In the genomic region with DNA sequence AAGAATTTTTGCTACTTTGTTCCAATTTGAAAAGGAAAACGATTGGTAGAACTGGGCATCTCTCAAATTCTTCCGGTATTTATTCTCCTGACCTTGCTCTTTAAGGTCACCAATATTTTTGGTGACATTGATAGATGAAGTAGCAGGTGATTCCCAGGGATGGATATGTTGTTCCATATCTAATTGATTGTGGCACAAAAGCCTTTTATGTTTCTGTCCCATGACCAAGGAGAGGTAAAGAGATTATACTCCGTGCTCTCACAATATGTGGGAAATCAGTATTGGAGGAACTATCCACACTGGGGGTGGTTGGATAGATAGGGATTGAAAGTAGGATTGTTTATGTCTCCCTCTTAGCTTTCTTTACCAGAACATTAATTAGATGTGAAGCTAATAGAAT, we compare ENCODE assay signal across 31 cellular contexts.
"Had no signal": no experiment of that assay in that cellular context is flagged by ENCODE, and none has a peak within 500 bp of the region (broad histone marks: within the 10 kb centered on the region; RNA-seq: fewer than 3 reads in every experiment).

No MANE protein-coding gene starts in this region.

- H3K36me3 ChIP-seq: adrenal gland, ascending aorta, brain microvascular endothelial cell, breast epithelium, cardiac muscle cell had no signal

- H3K4me3 ChIP-seq: adrenal gland, ascending aorta, body of pancreas, breast epithelium, cardiac muscle cell had no signal

- H3K27ac ChIP-seq: adrenal gland, ascending aorta, body of pancreas, brain microvascular endothelial cell, breast epithelium, cardiac muscle cell had no signal

- DNase-seq: activated effector memory CD4-positive, alpha-beta T cell treated with anti-CD3 and anti-CD28 coated beads, Interleukin-2, amount 50 U/mL, for 16 hours; activated effector memory CD4-positive, alpha-beta T cell treated with Interleukin-2 at 50 U/mL for 16 hours; activated gamma-delta T cell; activated gamma-delta T cell treated with Interleukin-2 at 50 U/mL for 16 hours; activated naive CD4-positive, alpha-beta T cell; activated naive CD4-positive, alpha-beta T cell treated with anti-CD3 and anti-CD28 coated beads for 36 hours; activated naive CD4-positive, alpha-beta T cell treated with anti-CD3 and anti-CD28 coated beads, Interleukin-2, amount 10 ng/mL, durations not matched to agents 7 days and 5 days; activated naive CD4-positive, alpha-beta T cell treated with anti-CD3 and anti-CD28 coated beads, Interleukin-2, amount 50 U/mL, for 16 hours; activated naive CD4-positive, alpha-beta T cell treated with Interleukin-2 at 50 U/mL for 16 hours; activated naive CD8-positive, alpha-beta T cell treated with anti-CD3 and anti-CD28 coated beads for 36 hours; activated naive CD8-positive, alpha-beta T cell treated with anti-CD3 and anti-CD28 coated beads, Interleukin-2, amount 10 ng/mL, durations not matched to agents 7 days and 5 days; activated naive CD8-positive, alpha-beta T cell treated with anti-CD3 and anti-CD28 coated beads, Interleukin-2, amount 50 U/mL, for 24 hours; activated T-cell treated with anti-CD3 and anti-CD28 coated beads for 4 hours; activated T-cell treated with anti-CD3 and anti-CD28 coated beads, Interleukin-2, amount 50 U/mL, for 1 hour; activated T-cell treated with anti-CD3 and anti-CD28 coated beads, Interleukin-2, amount 50 U/mL, for 24 hours; activated T-cell treated with anti-CD3 and anti-CD28 coated beads, Interleukin-2, amount 50 U/mL, for 4 hours; activated T-cell treated with anti-CD3 and anti-CD28 coated beads, Interleukin-2, amount 50 U/mL, for 48 hours; activated T-cell treated with anti-CD3 and anti-CD28 coated beads, Interleukin-2, amount 50 U/mL, for 72 hours; adrenal gland; amniotic stem cell; amygdala; anterior cingulate cortex; aorta; body of pancreas; brain microvascular endothelial cell; caudate nucleus; central memory CD4-positive, alpha-beta T cell; cerebellar nuclear complex had no signal

- H3K27me3 ChIP-seq: adrenal gland, ascending aorta, body of pancreas, brain microvascular endothelial cell, breast epithelium, cardiac muscle cell had no signal

- H3K9me3 ChIP-seq: adrenal gland, ascending aorta, body of pancreas, breast epithelium had no signal

- H3K4me1 ChIP-seq: adrenal gland, ascending aorta, body of pancreas, breast epithelium had no signal
